2 cellular contexts compared by ENCODE assay signal in genomic region chr19:12792048-12792852, GRCh38.
A peak's percentile ranks its signal among the peaks of the same experiment; 100 is the strongest.
TF ChIP-seq lines count a peak whose summit lies in the region.

No MANE protein-coding gene starts in this region.

TF ChIP-seq in SK-N-SH, 30 proteins besides CTCF, POLR2A, EP300 and RAD21 (continued from another document and continues in another):
- TF ChIP-seq REST (IDR thresholded peaks at IDR 0.05; ENCODE audit: low read depth, low read length) (no peak), MXI1 (IDR thresholded peaks at IDR 0.05; ENCODE audit: low read depth, low read length) (peak; percentile 27; the same call in 1 of the 2 replicates), GATA2 (CRISPR knock-in tag; IDR thresholded peaks at IDR 0.05) (no peak), JUND (IDR thresholded peaks at IDR 0.05) (no peak), RFX5 (IDR thresholded peaks at IDR 0.05; ENCODE audit: low read length) (no peak), TEAD4 (IDR thresholded peaks at IDR 0.05; ENCODE audit: borderline replicate concordance, insufficient read depth) (no peak), YY1 (IDR thresholded peaks at IDR 0.05; ENCODE audit: low read depth) (no peak), TCF12 (IDR thresholded peaks at IDR 0.05) (no peak), IRF3 (IDR thresholded peaks at IDR 0.05; ENCODE audit: low read depth, low read length) (no peak), SMC3 (IDR thresholded peaks at IDR 0.05; ENCODE audit: low read depth, low read length) (no peak), USF1 (IDR thresholded peaks at IDR 0.05; ENCODE audit: borderline replicate concordance, low read depth) (0 out of 2 replicates have a peak, but pooled peaks have one; percentile 60), MEF2A (IDR thresholded peaks at IDR 0.05; ENCODE audit: borderline replicate concordance, low read depth) (no peak), MAX (IDR thresholded peaks at IDR 0.05; ENCODE audit: low read depth) (peak; percentile 43), NFIC (IDR thresholded peaks at IDR 0.05; ENCODE audit: borderline replicate concordance) (no peak), TAF1 (IDR thresholded peaks at IDR 0.05; ENCODE audit: borderline replicate concordance, low read depth, low read length) (peak; percentile 12; the same call in 1 of the 2 replicates), POLR2AphosphoS5 (IDR thresholded peaks at IDR 0.05; ENCODE audit: low read depth, low read length) (no peak), RXRA (IDR thresholded peaks at IDR 0.05; ENCODE audit: borderline replicate concordance, low read depth) (no peak), ELF1 (IDR thresholded peaks at IDR 0.05) (peak; percentile 60), PBX3 (IDR thresholded peaks at IDR 0.05) (no peak), FOXJ3 (CRISPR knock-in tag; IDR thresholded peaks at IDR 0.05) (no peak)
- TF ChIP-seq, protein P1, sequence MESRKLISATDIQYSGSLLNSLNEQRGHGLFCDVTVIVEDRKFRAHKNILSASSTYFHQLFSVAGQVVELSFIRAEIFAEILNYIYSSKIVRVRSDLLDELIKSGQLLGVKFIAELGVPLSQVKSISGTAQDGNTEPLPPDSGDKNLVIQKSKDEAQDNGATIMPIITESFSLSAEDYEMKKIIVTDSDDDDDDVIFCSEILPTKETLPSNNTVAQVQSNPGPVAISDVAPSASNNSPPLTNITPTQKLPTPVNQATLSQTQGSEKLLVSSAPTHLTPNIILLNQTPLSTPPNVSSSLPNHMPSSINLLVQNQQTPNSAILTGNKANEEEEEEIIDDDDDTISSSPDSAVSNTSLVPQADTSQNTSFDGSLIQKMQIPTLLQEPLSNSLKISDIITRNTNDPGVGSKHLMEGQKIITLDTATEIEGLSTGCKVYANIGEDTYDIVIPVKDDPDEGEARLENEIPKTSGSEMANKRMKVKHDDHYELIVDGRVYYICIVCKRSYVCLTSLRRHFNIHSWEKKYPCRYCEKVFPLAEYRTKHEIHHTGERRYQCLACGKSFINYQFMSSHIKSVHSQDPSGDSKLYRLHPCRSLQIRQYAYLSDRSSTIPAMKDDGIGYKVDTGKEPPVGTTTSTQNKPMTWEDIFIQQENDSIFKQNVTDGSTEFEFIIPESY (IDR thresholded peaks at IDR 0.05; ENCODE audit: borderline replicate concordance, low read depth), result no peak

TF ChIP-seq in SK-N-SH treated with all-trans-retinoic acid at 6 μM for 48 hours, 23 proteins besides CTCF, POLR2A, EP300 and RAD21 (continued from another document):
- TF ChIP-seq TSHZ2 (CRISPR knock-in tag; IDR thresholded peaks at IDR 0.05) (no peak), RARB (CRISPR knock-in tag; IDR thresholded peaks at IDR 0.05) (no peak), GLIS3 (CRISPR knock-in tag; IDR thresholded peaks at IDR 0.05) (no peak), ZFP3 (CRISPR knock-in tag; IDR thresholded peaks at IDR 0.05) (no peak), ZFP30 (CRISPR knock-in tag; IDR thresholded peaks at IDR 0.05) (no peak), SNAI2 (CRISPR knock-in tag; IDR thresholded peaks at IDR 0.05) (no peak), ARNTL (CRISPR knock-in tag; IDR thresholded peaks at IDR 0.05; ENCODE audit: borderline replicate concordance, low read depth) (no peak), PATZ1 (CRISPR knock-in tag; IDR thresholded peaks at IDR 0.05; ENCODE audit: borderline replicate concordance) (no peak), BACH2 (CRISPR knock-in tag; IDR thresholded peaks at IDR 0.05; ENCODE audit: borderline replicate concordance) (no peak), ZNF565 (CRISPR knock-in tag; conservative IDR thresholded peaks at IDR 0.05; ENCODE audit: low read depth) (no peak)
- TF ChIP-seq, protein P2, sequence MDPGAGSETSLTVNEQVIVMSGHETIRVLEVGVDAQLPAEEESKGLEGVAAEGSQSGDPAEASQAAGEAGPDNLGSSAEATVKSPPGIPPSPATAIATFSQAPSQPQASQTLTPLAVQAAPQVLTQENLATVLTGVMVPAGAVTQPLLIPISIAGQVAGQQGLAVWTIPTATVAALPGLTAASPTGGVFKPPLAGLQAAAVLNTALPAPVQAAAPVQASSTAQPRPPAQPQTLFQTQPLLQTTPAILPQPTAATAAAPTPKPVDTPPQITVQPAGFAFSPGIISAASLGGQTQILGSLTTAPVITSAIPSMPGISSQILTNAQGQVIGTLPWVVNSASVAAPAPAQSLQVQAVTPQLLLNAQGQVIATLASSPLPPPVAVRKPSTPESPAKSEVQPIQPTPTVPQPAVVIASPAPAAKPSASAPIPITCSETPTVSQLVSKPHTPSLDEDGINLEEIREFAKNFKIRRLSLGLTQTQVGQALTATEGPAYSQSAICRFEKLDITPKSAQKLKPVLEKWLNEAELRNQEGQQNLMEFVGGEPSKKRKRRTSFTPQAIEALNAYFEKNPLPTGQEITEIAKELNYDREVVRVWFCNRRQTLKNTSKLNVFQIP (CRISPR knock-in tag; IDR thresholded peaks at IDR 0.05; ENCODE audit: borderline replicate concordance, low read depth), result no peak
- TF ChIP-seq, protein P3, sequence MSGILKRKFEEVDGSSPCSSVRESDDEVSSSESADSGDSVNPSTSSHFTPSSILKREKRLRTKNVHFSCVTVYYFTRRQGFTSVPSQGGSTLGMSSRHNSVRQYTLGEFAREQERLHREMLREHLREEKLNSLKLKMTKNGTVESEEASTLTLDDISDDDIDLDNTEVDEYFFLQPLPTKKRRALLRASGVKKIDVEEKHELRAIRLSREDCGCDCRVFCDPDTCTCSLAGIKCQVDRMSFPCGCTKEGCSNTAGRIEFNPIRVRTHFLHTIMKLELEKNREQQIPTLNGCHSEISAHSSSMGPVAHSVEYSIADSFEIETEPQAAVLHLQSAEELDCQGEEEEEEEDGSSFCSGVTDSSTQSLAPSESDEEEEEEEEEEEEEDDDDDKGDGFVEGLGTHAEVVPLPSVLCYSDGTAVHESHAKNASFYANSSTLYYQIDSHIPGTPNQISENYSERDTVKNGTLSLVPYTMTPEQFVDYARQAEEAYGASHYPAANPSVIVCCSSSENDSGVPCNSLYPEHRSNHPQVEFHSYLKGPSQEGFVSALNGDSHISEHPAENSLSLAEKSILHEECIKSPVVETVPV (CRISPR knock-in tag; IDR thresholded peaks at IDR 0.05), result no peak
